Comparison of ENCODE assay signal across 23 cellular contexts in the genomic region with DNA sequence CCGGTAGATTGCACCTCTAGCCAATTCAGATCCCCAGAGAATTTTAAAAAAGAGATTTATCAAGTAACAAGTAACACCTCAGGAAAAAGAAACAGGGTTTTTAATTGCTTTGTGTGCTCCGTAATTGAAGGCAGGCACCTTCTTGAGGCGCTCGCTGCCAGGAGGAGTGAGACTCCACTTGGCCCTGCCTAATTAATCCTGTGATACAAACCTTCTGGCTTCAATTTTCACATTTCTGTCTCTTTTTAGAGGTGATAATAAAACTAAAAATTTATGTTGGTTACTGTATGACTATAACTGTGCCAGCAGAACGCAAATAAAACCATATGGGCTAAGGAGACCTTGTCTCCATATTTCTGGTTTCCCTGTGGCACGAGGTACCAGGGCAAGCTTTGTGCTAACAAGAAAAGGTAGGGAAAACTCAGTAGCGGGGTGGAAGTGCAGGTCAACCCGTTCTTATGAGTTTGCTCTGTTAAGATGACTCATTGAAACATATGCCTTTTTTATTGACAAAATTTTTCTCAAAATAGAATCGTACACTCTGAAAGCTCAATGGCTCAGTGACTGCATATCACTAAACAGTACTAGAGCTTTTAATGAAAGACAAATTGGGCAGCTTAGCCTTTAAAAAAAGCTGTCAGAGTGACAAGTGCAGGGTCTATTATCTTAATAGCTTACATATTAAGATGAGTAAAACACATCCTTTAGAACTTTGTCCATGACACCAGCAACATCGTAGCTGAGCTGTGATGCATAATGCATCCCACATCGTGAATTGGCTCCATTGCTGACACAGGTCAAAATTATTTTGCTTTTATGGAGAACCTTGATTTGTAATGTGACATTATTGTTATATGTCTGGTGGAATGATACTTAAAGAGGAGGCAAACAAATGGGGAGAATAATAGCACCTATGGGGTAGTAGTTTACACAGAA.
DNase-seq lines count a peak whose midpoint lies in the region; ATAC-seq and TF ChIP-seq lines count a peak whose summit lies in the region.
"Had no signal": no experiment of that assay in that cellular context is flagged by ENCODE, and none has a peak within 500 bp of the region (broad histone marks: within the 10 kb centered on the region; RNA-seq: fewer than 3 reads in every experiment).

No MANE protein-coding gene starts in this region.

- H3K4me2 ChIP-seq in PC-9 (no peak overlapping the region), hepatocyte (peak overlapping the region; percentile 3)

- H3K4me3 Mint-ChIP-seq in Calu3 (ENCODE audit: low read depth, unreplicated experiment), result no peak overlapping the region
- H3K4me3 Mint-ChIP-seq: nephron progenitor cell, T-helper 17 cell had no signal

- no peaks in the 10 kb centered on the region for H3K36me3 Mint-ChIP-seq in Calu3 (ENCODE audit: insufficient read depth, unreplicated experiment)

- H3K9me3 ChIP-seq in PC-9 (ENCODE audit: insufficient read depth, low read depth), result no peaks in the 10 kb centered on the region
- peaks cover 3% of the 10 kb centered on the region for H3K9me3 ChIP-seq in hepatocyte (ENCODE audit: low read depth)
- H3K9me3 ChIP-seq: psoas muscle had no signal

- POLR2A ChIA-PET in PC-9 (lab: Charles Lee; ENCODE audit: unreplicated experiment), result no interaction called here

- H3K4me1 Mint-ChIP-seq in Calu3 (ENCODE audit: low read depth, unreplicated experiment), result peaks cover 15% of the 10 kb centered on the region
- H3K4me1 Mint-ChIP-seq: nephron progenitor cell, T-helper 17 cell had no signal

- no peaks in the 10 kb centered on the region for H3K9me2 ChIP-seq in PC-9 (ENCODE audit: insufficient read depth)
- no peaks in the 10 kb centered on the region for H3K9me2 ChIP-seq in hepatocyte (replicated peaks; ENCODE audit: insufficient read depth)

- no peaks in the 10 kb centered on the region for H3K27me3 Mint-ChIP-seq in Calu3 (ENCODE audit: unreplicated experiment)
- H3K27me3 Mint-ChIP-seq: T-helper 17 cell had no signal

- H2AFZ ChIP-seq in PC-9 (peak overlapping the region; percentile 53; the same call in 1 of the 2 replicates), hepatocyte (no peak overlapping the region)

- 75% methylated on average over 11 of the region's 11 CpGs for WGBS in hepatocyte (ENCODE audit: low lambda C conversion rate, missing lambda C conversion rate)

- H3F3A ChIP-seq in PC-9 (ENCODE audit: insufficient read depth, low read depth), result no peaks in the 10 kb centered on the region

- no peak overlapping the region for H3K27ac Mint-ChIP-seq in Calu3 (ENCODE audit: unreplicated experiment)
- H3K27ac Mint-ChIP-seq: nephron progenitor cell, T-helper 17 cell had no signal

- H3K36me3 ChIP-seq in PC-9 (ENCODE audit: low read depth) (no peaks in the 10 kb centered on the region), hepatocyte (replicated peaks; ENCODE audit: insufficient read depth, low read depth) (no peaks in the 10 kb centered on the region)
- H3K36me3 ChIP-seq: breast epithelium, left lung, SJCRH30 had no signal

- H3K27ac ChIP-seq in PC-9 (no peak overlapping the region), hepatocyte (no peak overlapping the region)
- H3K27ac ChIP-seq: breast epithelium, left lung, psoas muscle, SJCRH30, VCaP had no signal

- no peaks in the 10 kb centered on the region for H3K4me1 ChIP-seq in PC-9 (replicated peaks; ENCODE audit: insufficient read depth)
- no peaks in the 10 kb centered on the region for H3K4me1 ChIP-seq in hepatocyte (ENCODE audit: insufficient read depth)
- H3K4me1 ChIP-seq: breast epithelium, left lung, psoas muscle, SJCRH30 had no signal

- no peaks in the 10 kb centered on the region for H4K20me1 ChIP-seq in PC-9 (ENCODE audit: insufficient read depth)
- no peaks in the 10 kb centered on the region for H4K20me1 ChIP-seq in hepatocyte (ENCODE audit: insufficient read depth, poor library complexity, severe bottlenecking)

- BruUV-seq in Calu3 (replicated peaks; lab: Mats Ljungman, UMichigan) (no TSS peak), PC-9 (replicated peaks; lab: Mats Ljungman, UMichigan) (no TSS peak)

- CTCF ChIA-PET in Calu3 (lab: Charles Lee) (interaction anchor here (0.6 to 1.2 kb wide), 4 partner anchors 18 to 444 kb away, joined by 3 to 9 read pairs (median 5); no protein-coding TSS in a partner anchor), PC-9 (lab: Charles Lee) (interaction anchor here (0.5 to 0.7 kb wide), 2 partner anchors 8 to 50 kb away, joined by 3 read pairs; no protein-coding TSS in a partner anchor)

- no peaks in the 10 kb centered on the region for H3K79me2 ChIP-seq in PC-9 (ENCODE audit: low read depth)
- H3K79me2 ChIP-seq in hepatocyte, result no peaks in the 10 kb centered on the region

- H3K9me3 Mint-ChIP-seq in Calu3 (ENCODE audit: low read depth, unreplicated experiment), result peaks cover 6% of the 10 kb centered on the region

- DNase-seq in Calu3, result peak; percentile 11
- peak; percentile 12 for DNase-seq in NCI-H1092 (lab: John Stamatoyannopoulos, UW)
- no peak for DNase-seq in PC-9
- DNase-seq in hepatocyte (ENCODE audit: low spot score), result no peak
- DNase-seq in stimulated activated naive CD4-positive, alpha-beta T cell treated with Interleukin-2 at 50 U/mL for 16 hours (lab: John Stamatoyannopoulos, UW), result no peak
- no peak for DNase-seq in left lobe of liver (ENCODE audit: low spot score)
- DNase-seq: ACHN; activated CD4-positive, alpha-beta T cell treated with anti-CD3 and anti-CD28 coated beads, Interleukin-2, amount 50 U/mL, for 4 hours; activated gamma-delta T cell; dermis blood vessel endothelial cell; DMS153; KG1; left lung; midbrain; nephron progenitor cell; psoas muscle; SJCRH30; stimulated activated CD8-positive, alpha-beta memory T cell treated with anti-CD3 and anti-CD28 coated beads, Interleukin-4, amount 100 ng/mL, for 48 hours; T-helper 17 cell had no signal

- no peak overlapping the region for H3K4me3 ChIP-seq in PC-9
- H3K4me3 ChIP-seq in hepatocyte, result no peak overlapping the region
- H3K4me3 ChIP-seq: breast epithelium, left lung, psoas muscle, SJCRH30 had no signal

- TF ChIP-seq CTCF in Calu3 (IDR thresholded peaks at IDR 0.05; ENCODE audit: unreplicated experiment) (no peak), PC-9 (conservative IDR thresholded peaks at IDR 0.05) (no peak), hepatocyte (IDR thresholded peaks at IDR 0.05; ENCODE audit: poor library complexity) (no peak)

- intact Hi-C loops in Calu3 (cut with micrococcal nuclease; ENCODE audit: unreplicated experiment) (loop anchor here (1.0 to 5.0 kb wide), 2 partner anchors 198 to 443 kb away; no protein-coding TSS in a partner anchor), PC-9 (cut with micrococcal nuclease; ENCODE audit: unreplicated experiment) (no loop called here)

- ATAC-seq in left lobe of liver (no peak), GM19397 (IDR thresholded peaks at IDR 0.05; ENCODE audit: unreplicated experiment) (no peak)
- no peak for ATAC-seq in activated CD4-positive, CD25-positive, alpha-beta regulatory T cell treated with anti-CD3 and anti-CD28 coated beads, Interleukin-2, amount 50 U/mL, for 24 hours
- ATAC-seq: left lung, psoas muscle, T-helper 17 cell had no signal

- H3K27me3 ChIP-seq in PC-9 (ENCODE audit: insufficient read depth, low read depth) (no peaks in the 10 kb centered on the region), hepatocyte (no peaks in the 10 kb centered on the region)
- H3K27me3 ChIP-seq: breast epithelium, left lung, SJCRH30 had no signal

Comparison
In these comparisons a context has a peak if more than half of its experiments do, and no peak if none do; other contexts are left out.
1. DNase-seq: peak in Calu3 (single experiment) and NCI-H1092 (single experiment); none in PC-9 (0 of 2), hepatocyte (single experiment), stimulated activated naive CD4-positive, alpha-beta T cell treated with Interleukin-2 at 50 U/mL for 16 hours (single experiment) and left lobe of liver (single experiment).